ENCODE assay signal across 12 cellular contexts in the genomic region with DNA sequence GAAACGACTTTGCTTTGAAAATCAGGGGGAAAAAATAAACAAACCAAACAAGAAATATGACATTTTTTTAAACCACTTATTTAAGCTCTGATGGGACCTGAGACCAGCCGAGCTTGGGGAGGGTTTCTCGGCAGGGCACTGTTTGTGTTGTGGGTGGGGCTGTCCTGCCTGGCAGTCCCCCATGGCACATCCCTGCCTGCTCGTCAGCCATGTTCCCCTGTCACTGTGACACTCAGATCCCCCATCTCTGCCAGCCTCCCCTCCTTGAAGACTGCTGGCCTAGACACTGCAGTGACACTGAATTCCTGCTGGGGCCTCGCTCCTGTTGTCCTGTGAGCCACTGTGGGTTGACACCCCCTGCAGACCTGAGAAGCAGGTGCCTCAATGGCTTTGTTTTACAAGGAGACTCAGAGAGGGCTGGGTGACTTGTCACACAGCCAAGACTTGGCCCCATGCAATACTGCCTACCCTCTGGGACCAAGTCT.
DNase-seq lines count a peak whose midpoint lies in the region; ATAC-seq and TF ChIP-seq lines count a peak whose summit lies in the region.
"Had no signal": no experiment of that assay in that cellular context is flagged by ENCODE, and none has a peak within 500 bp of the region (broad histone marks: within the 10 kb centered on the region; RNA-seq: fewer than 3 reads in every experiment).

No MANE protein-coding gene starts in this region.

- CTCF ChIA-PET in activated CD8-positive, alpha-beta T cell treated with anti-CD3 and anti-CD28 coated beads, Interleukin-2, amount 10 ng/mL, durations not matched to agents 7 days and 5 days (lab: Charles Lee), result interaction anchor here (1.1 kb wide), 1 partner anchor 52 kb away, joined by 3 read pairs; no protein-coding TSS in a partner anchor
- CTCF ChIA-PET in activated CD8-positive, alpha-beta T cell treated with anti-CD3 and anti-CD28 coated beads for 36 hours (lab: Charles Lee), result no interaction called here

- WGBS in heart left ventricle, 4 donors, result 31 to 51% (median 50%) methylated on average over 5 of the region's 5 CpGs
- 69 to 79% (median 75%) methylated on average over 5 of the region's 5 CpGs for WGBS in ovary, 3 donors

- H3K4me3 ChIP-seq in heart left ventricle (no peak overlapping the region), ovary (no peak overlapping the region)

- H3K27me3 ChIP-seq in heart left ventricle (no peaks in the 10 kb centered on the region), ovary (no peaks in the 10 kb centered on the region)

- H3K9me3 ChIP-seq in heart left ventricle (peaks cover 0 to 17% (median 0%) of the 10 kb centered on the region in 12 donors), ovary (no peaks in the 10 kb centered on the region)

- intact Hi-C loops in activated CD8-positive, alpha-beta T cell treated with anti-CD3 and anti-CD28 coated beads for 36 hours (cut with micrococcal nuclease), result no loop called here
- intact Hi-C loops in heart left ventricle (cut with DNase I), result loop anchor here in 6 of 10 donors (1.0 to 5.0 kb wide), 5 partner anchors 16 to 47 kb away; no protein-coding TSS in a partner anchor
- intact Hi-C loops in ovary (cut with DNase I), result loop anchor here in 1 of 4 donors (5.0 kb wide), 1 partner anchor 108 kb away; no protein-coding TSS in a partner anchor

- peaks cover 30% of the 10 kb centered on the region for H3K27me3 Mint-ChIP-seq in activated CD8-positive, alpha-beta T cell treated with anti-CD3 and anti-CD28 coated beads, Interleukin-2, amount 10 ng/mL, durations not matched to agents 7 days and 5 days (ENCODE audit: low read depth)
- peaks cover 2% of the 10 kb centered on the region for H3K27me3 Mint-ChIP-seq in activated CD8-positive, alpha-beta T cell treated with anti-CD3 and anti-CD28 coated beads for 36 hours
- H3K27me3 Mint-ChIP-seq in progenitor cell of endocrine pancreas, result peaks cover 28% of the 10 kb centered on the region

- H3K27ac ChIP-seq in heart left ventricle (peak overlapping the region; percentile 88 to 99 (median 96)), ovary (peak overlapping the region; percentile 83 to 86)

- H3K4me1 ChIP-seq in heart left ventricle, result peaks cover 15 to 43% (median 26%) of the 10 kb centered on the region in 12 donors
- H3K4me1 ChIP-seq in ovary (ENCODE audit: insufficient read depth), result peaks cover 9% of the 10 kb centered on the region

- no peaks in the 10 kb centered on the region for H3K36me3 ChIP-seq in heart left ventricle
- H3K36me3 ChIP-seq in ovary, result no peaks in the 10 kb centered on the region

- no peak for ATAC-seq in activated CD8-positive, alpha-beta T cell treated with anti-CD3 and anti-CD28 coated beads, Interleukin-2, amount 10 ng/mL, durations not matched to agents 7 days and 5 days
- no peak for ATAC-seq in activated CD8-positive, alpha-beta T cell treated with anti-CD3 and anti-CD28 coated beads for 36 hours
- peak; percentile 11 to 50 (median 19) for ATAC-seq in heart left ventricle
- no peak for ATAC-seq in HG02840 (IDR thresholded peaks at IDR 0.05; ENCODE audit: low FRiP score, unreplicated experiment)
- ATAC-seq in GM19351 (IDR thresholded peaks at IDR 0.05; ENCODE audit: unreplicated experiment), result no peak
- ATAC-seq: activated T-helper 17 cell treated with anti-CD3 and anti-CD28 coated beads, Interleukin-2, amount 50 U/mL, for 72 hours; stimulated activated naive CD8-positive, alpha-beta T cell treated with anti-CD3 and anti-CD28 coated beads, Interleukin-15, Interleukin-2, amounts not matched to agents 100 U/mL and 50 U/mL, for 24 hours had no signal

- no peak for TF ChIP-seq CTCF in activated CD8-positive, alpha-beta T cell treated with anti-CD3 and anti-CD28 coated beads for 36 hours (IDR thresholded peaks at IDR 0.05)
- TF ChIP-seq CTCF in heart left ventricle (IDR thresholded peaks at IDR 0.05), result no peak
- no peak for TF ChIP-seq CTCF in ovary (IDR thresholded peaks at IDR 0.05)
- TF ChIP-seq CTCF in progenitor cell of endocrine pancreas (IDR thresholded peaks at IDR 0.05; ENCODE audit: unreplicated experiment), result no peak

- H3K4me1 Mint-ChIP-seq in activated CD8-positive, alpha-beta T cell treated with anti-CD3 and anti-CD28 coated beads, Interleukin-2, amount 10 ng/mL, durations not matched to agents 7 days and 5 days (ENCODE audit: low read depth), result no peaks in the 10 kb centered on the region
- no peaks in the 10 kb centered on the region for H3K4me1 Mint-ChIP-seq in activated CD8-positive, alpha-beta T cell treated with anti-CD3 and anti-CD28 coated beads for 36 hours (ENCODE audit: low read depth)
- peaks cover 8% of the 10 kb centered on the region for H3K4me1 Mint-ChIP-seq in progenitor cell of endocrine pancreas (ENCODE audit: low read depth)
- H3K4me1 Mint-ChIP-seq: activated T-helper 17 cell treated with anti-CD3 and anti-CD28 coated beads, Interleukin-2, amount 50 U/mL, for 72 hours had no signal

- TF ChIP-seq EP300 in ovary (IDR thresholded peaks at IDR 0.05), result no peak

- POLR2A ChIA-PET in activated CD8-positive, alpha-beta T cell treated with anti-CD3 and anti-CD28 coated beads, Interleukin-2, amount 10 ng/mL, durations not matched to agents 7 days and 5 days (lab: Charles Lee), result no interaction called here
- POLR2A ChIA-PET in activated CD8-positive, alpha-beta T cell treated with anti-CD3 and anti-CD28 coated beads for 36 hours (lab: Charles Lee), result no interaction called here

- DNase-seq in activated CD8-positive, alpha-beta T cell treated with anti-CD3 and anti-CD28 coated beads, Interleukin-2, amount 10 ng/mL, durations not matched to agents 7 days and 5 days, result no peak
- no peak for DNase-seq in activated CD8-positive, alpha-beta T cell treated with anti-CD3 and anti-CD28 coated beads for 36 hours
- DNase-seq in heart left ventricle (no peak), ovary (peak in 1 of 5 donors; percentile 32), progenitor cell of endocrine pancreas (ENCODE audit: low spot score, unreplicated experiment) (no peak), SW 1271 (lab: John Stamatoyannopoulos, UW) (no peak)
- DNase-seq: effector CD4-positive, alpha-beta T cell; GF-D8; stimulated activated naive CD8-positive, alpha-beta T cell treated with anti-CD3 and anti-CD28 coated beads, Interleukin-15, Interleukin-2, amounts not matched to agents 100 U/mL and 50 U/mL, for 24 hours had no signal

- no peak for TF ChIP-seq POLR2A in heart left ventricle (IDR thresholded peaks at IDR 0.05)
- TF ChIP-seq POLR2A in ovary (IDR thresholded peaks at IDR 0.05), result no peak

- H3K27ac Mint-ChIP-seq in activated CD8-positive, alpha-beta T cell treated with anti-CD3 and anti-CD28 coated beads, Interleukin-2, amount 10 ng/mL, durations not matched to agents 7 days and 5 days, result peak overlapping the region; percentile 39
- no peak overlapping the region for H3K27ac Mint-ChIP-seq in activated CD8-positive, alpha-beta T cell treated with anti-CD3 and anti-CD28 coated beads for 36 hours
- H3K27ac Mint-ChIP-seq in progenitor cell of endocrine pancreas, result no peak overlapping the region
- H3K27ac Mint-ChIP-seq: activated T-helper 17 cell treated with anti-CD3 and anti-CD28 coated beads, Interleukin-2, amount 50 U/mL, for 72 hours had no signal

- no peaks in the 10 kb centered on the region for H3K9me3 Mint-ChIP-seq in activated CD8-positive, alpha-beta T cell treated with anti-CD3 and anti-CD28 coated beads, Interleukin-2, amount 10 ng/mL, durations not matched to agents 7 days and 5 days (ENCODE audit: insufficient read depth)
- no peaks in the 10 kb centered on the region for H3K9me3 Mint-ChIP-seq in activated CD8-positive, alpha-beta T cell treated with anti-CD3 and anti-CD28 coated beads for 36 hours
- no peaks in the 10 kb centered on the region for H3K9me3 Mint-ChIP-seq in progenitor cell of endocrine pancreas (ENCODE audit: low read depth)
- H3K9me3 Mint-ChIP-seq: activated T-helper 17 cell treated with anti-CD3 and anti-CD28 coated beads, Interleukin-2, amount 50 U/mL, for 72 hours had no signal

- no peak overlapping the region for H3K4me3 Mint-ChIP-seq in activated CD8-positive, alpha-beta T cell treated with anti-CD3 and anti-CD28 coated beads, Interleukin-2, amount 10 ng/mL, durations not matched to agents 7 days and 5 days
- H3K4me3 Mint-ChIP-seq in activated CD8-positive, alpha-beta T cell treated with anti-CD3 and anti-CD28 coated beads for 36 hours, result no peak overlapping the region
- H3K4me3 Mint-ChIP-seq in progenitor cell of endocrine pancreas (ENCODE audit: low read depth), result no peak overlapping the region
- H3K4me3 Mint-ChIP-seq: activated T-helper 17 cell treated with anti-CD3 and anti-CD28 coated beads, Interleukin-2, amount 50 U/mL, for 72 hours had no signal

- H3K36me3 Mint-ChIP-seq in activated CD8-positive, alpha-beta T cell treated with anti-CD3 and anti-CD28 coated beads, Interleukin-2, amount 10 ng/mL, durations not matched to agents 7 days and 5 days (ENCODE audit: low read depth), result no peaks in the 10 kb centered on the region
- no peaks in the 10 kb centered on the region for H3K36me3 Mint-ChIP-seq in activated CD8-positive, alpha-beta T cell treated with anti-CD3 and anti-CD28 coated beads for 36 hours (ENCODE audit: low read depth)
- H3K36me3 Mint-ChIP-seq in progenitor cell of endocrine pancreas (ENCODE audit: insufficient read depth), result no peaks in the 10 kb centered on the region

Comparison
In these comparisons a context has a peak if more than half of its experiments do, and no peak if none do; other contexts are left out.
1. ATAC-seq: peak in heart left ventricle (4 of 4); none in activated CD8-positive, alpha-beta T cell treated with anti-CD3 and anti-CD28 coated beads, Interleukin-2, amount 10 ng/mL, durations not matched to agents 7 days and 5 days (single experiment), activated CD8-positive, alpha-beta T cell treated with anti-CD3 and anti-CD28 coated beads for 36 hours (single experiment), HG02840 (single experiment) and GM19351 (single experiment).